ENCODE assay signal across 20 cellular contexts in genomic region chr16:53901396-53901795, GRCh38.
"Had no signal": no experiment of that assay in that cellular context is flagged by ENCODE, and none has a peak within 500 bp of the region (broad histone marks: within the 10 kb centered on the region; RNA-seq: fewer than 3 reads in every experiment).

No MANE protein-coding gene starts in this region.

- ATAC-seq: activated CD4-positive, alpha-beta T cell treated with anti-CD3 and anti-CD28 coated beads for 36 hours; activated naive CD4-positive, alpha-beta T cell treated with anti-CD3 and anti-CD28 coated beads, Interleukin-2, amount 50 U/mL, for 72 hours; activated T-helper 17 cell treated with anti-CD3 and anti-CD28 coated beads, Interleukin-2, amount 50 U/mL, for 72 hours; gastrocnemius medialis; left ventricle myocardium superior; natural killer cell; stimulated activated naive CD8-positive, alpha-beta T cell treated with anti-CD3 and anti-CD28 coated beads, Interleukin-15, Interleukin-2, amounts not matched to agents 100 U/mL and 50 U/mL, for 24 hours; WTC11 had no signal

- H3K27ac ChIP-seq: ascending aorta, coronary artery, esophagus squamous epithelium, gastrocnemius medialis had no signal

- H3K4me3 ChIP-seq: ascending aorta, coronary artery, esophagus squamous epithelium, gastrocnemius medialis had no signal

- H3K9me3 ChIP-seq: ascending aorta, esophagus squamous epithelium, gastrocnemius medialis had no signal

- H3K36me3 ChIP-seq: ascending aorta, esophagus squamous epithelium, gastrocnemius medialis had no signal

- DNase-seq: activated CD4-positive, alpha-beta T cell treated with anti-CD3 and anti-CD28 coated beads for 36 hours; activated CD4-positive, alpha-beta T cell treated with anti-CD3 and anti-CD28 coated beads, Interleukin-2, amount 50 U/mL, for 4 hours; activated CD8-positive, alpha-beta memory T cell treated with anti-CD3 and anti-CD28 coated beads for 24 hours; activated CD8-positive, alpha-beta memory T cell treated with anti-CD3 and anti-CD28 coated beads, Interleukin-2, amount 50 U/mL, for 4 hours; activated T-cell treated with anti-CD3 and anti-CD28 coated beads, Interleukin-2, amount 50 U/mL, for 24 hours; esophagus squamous epithelium; gastrocnemius medialis; hippocampal formation; kidney glomerular epithelial cell; left ventricle myocardium superior; midbrain; natural killer cell; stimulated activated CD4-positive, alpha-beta T cell treated with anti-CD3 and anti-CD28 coated beads, Interleukin-4, amount 100 ng/mL, for 24 hours; stimulated activated naive CD8-positive, alpha-beta T cell treated with anti-CD3 and anti-CD28 coated beads, Interleukin-15, Interleukin-2, amounts not matched to agents 100 U/mL and 50 U/mL, for 24 hours; T-helper 9 cell had no signal

- H3K4me1 ChIP-seq: ascending aorta had no signal

- H3K27me3 ChIP-seq: ascending aorta, esophagus squamous epithelium, gastrocnemius medialis had no signal
